Comparison of ENCODE assay signal across 13 cellular contexts in genomic region chr4:17512973-17513665, GRCh38. TPM values are rescaled to one million over a fixed set of nuclear protein-coding genes. Genes with fewer than 3 reads are reported as not detected.
DNase-seq lines count a peak whose midpoint lies in the region; ATAC-seq, FAIRE-seq and TF ChIP-seq lines count a peak whose summit lies in the region.
"Had no signal": no experiment of that assay in that cellular context is flagged by ENCODE, and none has a peak within 500 bp of the region (broad histone marks: within the 10 kb centered on the region; RNA-seq: fewer than 3 reads in every experiment).

No MANE protein-coding gene starts in this region.

- peaks cover 16 to 33% of the 10 kb centered on the region in 2 donors for H3K4me1 Mint-ChIP-seq in natural killer cell treated with Interleukin-12 subunit alpha and Interleukin-12 subunit beta and Interleukin-15 and Interleukin-18, amount 100 ng/mL, for 72 hours (ENCODE audit: low read depth in 2 of 2)

- no peak for ATAC-seq in natural killer cell treated with Interleukin-12 subunit alpha and Interleukin-12 subunit beta and Interleukin-15 and Interleukin-18, amount 100 ng/mL, for 72 hours
- ATAC-seq in upper lobe of left lung (ENCODE audit: low FRiP score in 2 of 2), result no peak

- 66 to 75% methylated on average over 5 of the region's 5 CpGs for WGBS in upper lobe of left lung, 2 donors

- TF ChIP-seq CTCF in bronchial epithelial cell (IDR thresholded peaks at IDR 0.05; ENCODE audit: insufficient read depth, low read length, severe bottlenecking) (no peak), upper lobe of left lung (IDR thresholded peaks at IDR 0.05) (no peak)

- no peaks in the 10 kb centered on the region for H3K9me3 ChIP-seq in upper lobe of left lung
- H3K9me3 ChIP-seq: heart right ventricle had no signal

- no peaks in the 10 kb centered on the region for H3K9me3 Mint-ChIP-seq in natural killer cell treated with Interleukin-12 subunit alpha and Interleukin-12 subunit beta and Interleukin-15 and Interleukin-18, amount 100 ng/mL, for 72 hours

- H3K36me3 Mint-ChIP-seq in natural killer cell treated with Interleukin-12 subunit alpha and Interleukin-12 subunit beta and Interleukin-15 and Interleukin-18, amount 100 ng/mL, for 72 hours, result no peaks in the 10 kb centered on the region

- H3K36me3 ChIP-seq in bronchial epithelial cell (ENCODE audit: control insufficient read depth, insufficient read depth, low read length), result no peaks in the 10 kb centered on the region
- H3K36me3 ChIP-seq in upper lobe of left lung, result peaks cover 0 to 11% (median under 1%) of the 10 kb centered on the region in 4 donors

- peak overlapping the region; percentile 15 to 28 for H3K27ac Mint-ChIP-seq in natural killer cell treated with Interleukin-12 subunit alpha and Interleukin-12 subunit beta and Interleukin-15 and Interleukin-18, amount 100 ng/mL, for 72 hours

- no peak overlapping the region for H3K4me3 ChIP-seq in bronchial epithelial cell (ENCODE audit: low read depth, low read length)
- H3K4me3 ChIP-seq in upper lobe of left lung, result no peak overlapping the region

- FAIRE-seq in bronchial epithelial cell (lab: Jason Lieb, UNC) (no peak), GM12891 (lab: Jason Lieb, UNC) (no peak)

- DNase-seq in NCI-H1417 (lab: John Stamatoyannopoulos, UW) (peak in 2 of 3 experiments; percentile 8 to 36), NCI-H1417 treated with DMSO at 0.1 percent for 48 hours (lab: John Stamatoyannopoulos, UW) (no peak), NAMALWA (ENCODE audit: low spot score) (peak; percentile 20), bronchial epithelial cell (ENCODE audit: low read depth) (peak; percentile 92), upper lobe of left lung (no peak), amniotic stem cell (lab: John Stamatoyannopoulos, UW) (no peak), GM12891 (ENCODE audit: insufficient read length, low spot score) (no peak)
- no peak for DNase-seq in natural killer cell treated with Interleukin-12 subunit alpha and Interleukin-12 subunit beta and Interleukin-15 and Interleukin-18, amount 100 ng/mL, for 72 hours (ENCODE audit: low spot score)
- DNase-seq: 8988T, heart right ventricle, KBM-7, NCI-H69 had no signal

- TF ChIP-seq POLR2A in upper lobe of left lung (IDR thresholded peaks at IDR 0.05) (no peak), GM12891 (IDR thresholded peaks at IDR 0.05; ENCODE audit: low read depth, low read length) (no peak)

- H3K27me3 Mint-ChIP-seq in natural killer cell treated with Interleukin-12 subunit alpha and Interleukin-12 subunit beta and Interleukin-15 and Interleukin-18, amount 100 ng/mL, for 72 hours, result peaks cover 18 to 25% of the 10 kb centered on the region in 2 donors

- H3K27ac ChIP-seq in upper lobe of left lung, result peak overlapping the region in 2 of 4 donors; percentile 8 to 64

- H3K27me3 ChIP-seq in bronchial epithelial cell (ENCODE audit: control insufficient read depth, insufficient read depth, low read length), result peaks cover 3% of the 10 kb centered on the region
- H3K27me3 ChIP-seq in upper lobe of left lung, result no peaks in the 10 kb centered on the region

- no peak for TF ChIP-seq EP300 in upper lobe of left lung (IDR thresholded peaks at IDR 0.05)

- peak overlapping the region; percentile 84 for H3K4me3 Mint-ChIP-seq in natural killer cell treated with Interleukin-12 subunit alpha and Interleukin-12 subunit beta and Interleukin-15 and Interleukin-18, amount 100 ng/mL, for 72 hours

- peaks cover 14 to 43% (median 31%) of the 10 kb centered on the region in 4 donors for H3K4me1 ChIP-seq in upper lobe of left lung

TF ChIP-seq in GM12891, 5 proteins besides CTCF, POLR2A, EP300 and RAD21:
- TF ChIP-seq PAX5 (IDR thresholded peaks at IDR 0.05; ENCODE audit: insufficient read depth, low read length, severe bottlenecking), result no peak
- no peak for TF ChIP-seq TAF1 (IDR thresholded peaks at IDR 0.05; ENCODE audit: low read depth, low read length)
- no peak for TF ChIP-seq POU2F2 (IDR thresholded peaks at IDR 0.05; ENCODE audit: low read depth, low read length)
- no peak for TF ChIP-seq SPI1 (IDR thresholded peaks at IDR 0.05; ENCODE audit: low read depth, low read length)
- TF ChIP-seq POLR2AphosphoS5 (IDR thresholded peaks at IDR 0.05; ENCODE audit: low read depth, low read length), result no peak

RNA-seq across cellular contexts. Expression of gene QDPR, which starts 1.2 kb away (rescaled TPM):
- total RNA-seq in bronchial epithelial cell (20.5 and 22.6 TPM in 2 replicates), upper lobe of left lung (10 to 100 TPM; 16.3 to 48.4 (median 22.7) TPM)
- total RNA-seq in natural killer cell treated with Interleukin-12 subunit alpha and Interleukin-12 subunit beta and Interleukin-15 and Interleukin-18, amount 100 ng/mL, for 72 hours, result 10 to 100 TPM; 21.8 to 28.2 TPM
- 5.6 TPM for polyA plus RNA-seq in GM12891 (2012; ENCODE audit: low read depth, missing spikeins)

RNA-seq across cellular contexts. Expression of gene CLRN2, which starts 1.8 kb away (rescaled TPM):
- total RNA-seq in bronchial epithelial cell, result not detected in 2 replicates
- total RNA-seq in natural killer cell treated with Interleukin-12 subunit alpha and Interleukin-12 subunit beta and Interleukin-15 and Interleukin-18, amount 100 ng/mL, for 72 hours, result not detected
- total RNA-seq in upper lobe of left lung, result not detected
- polyA plus RNA-seq in GM12891 (2012; ENCODE audit: low read depth, missing spikeins), result not detected
- total RNA-seq: heart right ventricle, urinary bladder had no signal
- polyA plus RNA-seq: heart right ventricle, urinary bladder had no signal

Comparison
In these comparisons a context has a peak if more than half of its experiments do, and no peak if none do; other contexts are left out.
1. DNase-seq: peak in NCI-H1417 (2 of 3), NAMALWA (single experiment) and bronchial epithelial cell (single experiment); none in NCI-H1417 treated with DMSO at 0.1 percent for 48 hours (single experiment), natural killer cell treated with Interleukin-12 subunit alpha and Interleukin-12 subunit beta and Interleukin-15 and Interleukin-18, amount 100 ng/mL, for 72 hours (single experiment), upper lobe of left lung (0 of 2), amniotic stem cell (single experiment) and GM12891 (single experiment).